In the genomic region with DNA sequence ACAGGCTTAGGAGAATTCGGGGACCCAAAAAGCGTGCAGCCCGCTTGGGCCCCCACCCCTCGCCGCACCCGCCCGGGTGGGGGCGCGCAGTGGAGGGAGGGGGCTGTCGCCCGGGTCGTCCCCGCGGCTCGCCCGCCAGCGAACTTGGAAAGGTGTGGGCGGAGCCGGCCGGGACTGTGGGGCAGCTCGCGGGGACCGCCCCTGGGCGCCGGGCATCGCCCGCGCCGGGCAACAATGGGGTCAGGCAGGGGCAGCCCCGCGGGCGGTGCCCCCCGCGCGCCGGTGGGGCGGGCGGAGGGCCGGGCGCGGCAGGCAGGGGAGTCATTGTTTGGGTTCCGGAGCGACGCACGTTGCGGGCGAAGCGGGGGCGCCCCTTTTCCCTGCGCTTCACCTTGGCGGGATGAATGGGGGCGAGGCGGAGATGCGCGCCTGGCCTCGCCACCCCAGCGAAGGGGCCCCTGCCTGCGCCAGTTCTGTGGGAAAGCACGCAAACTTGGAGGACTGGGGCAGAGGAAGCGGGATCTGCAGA, we compare ENCODE assay signal across 8 cellular contexts. TPM values are rescaled to one million over a fixed set of nuclear protein-coding genes. Genes with fewer than 3 reads are reported as not detected.
DNase-seq lines count a peak whose midpoint lies in the region; ATAC-seq and TF ChIP-seq lines count a peak whose summit lies in the region.

No MANE protein-coding gene starts in this region.

- H3K36me3 ChIP-seq in esophagus squamous epithelium (no peaks in the 10 kb centered on the region), neuron (ENCODE audit: insufficient read depth, low read length) (no peaks in the 10 kb centered on the region), thoracic aorta (no peaks in the 10 kb centered on the region)

- TF ChIP-seq CTCF in esophagus squamous epithelium (IDR thresholded peaks at IDR 0.05) (no peak), thoracic aorta (IDR thresholded peaks at IDR 0.05) (no peak)

- no CpG with 5 or more reads among the region's 60 CpGs for WGBS in esophagus squamous epithelium, 2 donors

- intact Hi-C loops in esophagus squamous epithelium (cut with DNase I) = loop anchor here (10.0 kb wide), 1 partner anchor 300 kb away; no protein-coding TSS in a partner anchor

- TF ChIP-seq POLR2A in esophagus squamous epithelium (IDR thresholded peaks at IDR 0.05) = no peak

- no peaks in the 10 kb centered on the region for H3K9me3 ChIP-seq in esophagus squamous epithelium
- H3K9me3 ChIP-seq in neuron (ENCODE audit: low read length) = no peaks in the 10 kb centered on the region
- no peaks in the 10 kb centered on the region for H3K9me3 ChIP-seq in thoracic aorta

- H3K4me3 ChIP-seq in esophagus squamous epithelium (peak overlapping the region; percentile 65 to 90 (median 76)), neuron (ENCODE audit: low read length) (peak overlapping the region; percentile 55), thoracic aorta (peak overlapping the region; percentile 84)

- H3K27ac ChIP-seq in esophagus squamous epithelium = peak overlapping the region; percentile 73 to 95 (median 90)
- peak overlapping the region; percentile 98 to 99 for H3K27ac ChIP-seq in thoracic aorta

- ATAC-seq in HG02970 (IDR thresholded peaks at IDR 0.05; ENCODE audit: low FRiP score, unreplicated experiment) = peak; percentile 24
- ATAC-seq in thoracic aorta (ENCODE audit: insufficient number of reproducible peaks, low FRiP score, low read depth) = peak; percentile 59

- peaks cover 0 to 13% (median 0%) of the 10 kb centered on the region in 4 donors for H3K27me3 ChIP-seq in esophagus squamous epithelium
- no peaks in the 10 kb centered on the region for H3K27me3 ChIP-seq in neuron (ENCODE audit: insufficient read depth, low read length)
- no peaks in the 10 kb centered on the region for H3K27me3 ChIP-seq in thoracic aorta (replicated peaks; ENCODE audit: insufficient read depth)

- DNase-seq in NCI-H2081 (lab: John Stamatoyannopoulos, UW) (peak; percentile 13 to 45), NCI-H2081 treated with DMSO at 0.1 percent for 48 hours (lab: John Stamatoyannopoulos, UW) (no peak), NCI-H510A (lab: John Stamatoyannopoulos, UW) (peak; percentile 18), activated T-cell treated with anti-CD3 and anti-CD28 coated beads for 24 hours (ENCODE audit: low read depth) (peak; percentile 63), esophagus squamous epithelium (lab: John Stamatoyannopoulos, UW) (no peak), thoracic aorta (ENCODE audit: low spot score) (peak; percentile 5)

- H3K4me1 ChIP-seq in esophagus squamous epithelium (peaks cover 0 to 65% (median 9%) of the 10 kb centered on the region in 3 donors), neuron (ENCODE audit: insufficient read depth, low read length) (peaks cover 27% of the 10 kb centered on the region), thoracic aorta (ENCODE audit: control insufficient read depth in 1 of 2, low read depth in 2 of 2) (peaks cover 16 to 18% of the 10 kb centered on the region in 2 donors)

- peak overlapping the region; percentile 40 for H2AFZ ChIP-seq in neuron (ENCODE audit: low read depth, low read length)

RNA-seq across cellular contexts. Expression of a gene that starts 0.6 kb away (rescaled TPM):
- total RNA-seq in esophagus squamous epithelium = 1 to 10 TPM in 3 of 4 donors, under 1 TPM in 1; 0.64 to 4.0 (median 1.4) TPM
- total RNA-seq in thoracic aorta = 10 to 100 TPM; 19.9 to 23.8 TPM

Comparison
In these comparisons a context has a peak if more than half of its experiments do, and no peak if none do; other contexts are left out.
1. DNase-seq: peak in NCI-H2081 (2 of 2), NCI-H510A (single experiment), activated T-cell treated with anti-CD3 and anti-CD28 coated beads for 24 hours (single experiment) and thoracic aorta (single experiment); none in NCI-H2081 treated with DMSO at 0.1 percent for 48 hours (single experiment) and esophagus squamous epithelium (single experiment).
2. RNA of a gene that starts 0.6 kb away (total RNA-seq): 19.9 to 23.8 TPM in thoracic aorta; 0.64 to 4.0 TPM in esophagus squamous epithelium; every median in the first group is over 4 times any median in the second.
3. Peak in every context shown above with its lines, with median percentiles within 50 percentile points of each other: H3K4me3 ChIP-seq.